Comparison of ENCODE assay signal across 12 cellular contexts in the genomic region with DNA sequence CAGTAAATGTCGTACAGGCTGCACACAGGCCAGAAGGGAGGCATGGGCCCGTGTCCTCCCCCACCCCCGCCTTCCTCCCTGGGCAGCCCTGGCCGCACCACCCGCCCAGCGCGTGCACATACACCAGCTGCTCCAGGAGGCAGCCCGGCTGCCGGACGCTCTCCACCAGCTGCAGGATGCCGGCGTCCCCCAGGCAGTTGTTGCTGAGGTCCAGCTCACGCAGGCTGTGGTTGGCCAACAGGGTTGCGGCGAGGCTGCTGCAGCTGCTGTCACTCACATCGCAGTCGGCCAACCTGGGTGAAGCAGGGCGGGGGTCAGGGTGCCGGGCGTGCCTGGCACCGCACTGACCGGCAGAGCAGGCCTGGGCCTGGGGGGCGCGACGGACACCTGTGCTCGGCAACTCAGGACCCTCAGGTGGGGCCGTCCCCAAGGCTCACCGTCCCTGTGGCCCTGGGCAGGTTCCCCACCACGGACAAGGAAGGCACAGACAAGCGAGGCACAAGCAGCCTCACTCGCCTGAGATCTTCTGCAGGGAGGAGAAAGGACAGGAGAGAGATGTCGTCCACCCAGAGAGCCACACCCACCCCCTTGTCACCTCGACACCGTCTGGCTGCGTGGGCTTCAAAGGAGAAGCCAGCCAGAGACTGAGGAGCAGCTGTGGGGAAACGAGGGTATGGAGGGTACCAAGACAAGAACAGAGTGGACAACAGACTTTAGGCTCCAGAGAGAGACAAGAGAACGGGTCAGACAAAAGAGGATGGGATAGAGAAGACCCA. TPM values are rescaled to one million over a fixed set of nuclear protein-coding genes. Genes with fewer than 3 reads are reported as not detected.
DNase-seq lines count a peak whose midpoint lies in the region; ATAC-seq, FAIRE-seq and TF ChIP-seq lines count a peak whose summit lies in the region.
"Had no signal": no experiment of that assay in that cellular context is flagged by ENCODE, and none has a peak within 500 bp of the region (broad histone marks: within the 10 kb centered on the region; RNA-seq: fewer than 3 reads in every experiment).

No MANE protein-coding gene starts in this region.

- FAIRE-seq in GM12892 (lab: Jason Lieb, UNC): no peak

- ATAC-seq in HG02981 (IDR thresholded peaks at IDR 0.05; ENCODE audit: unreplicated experiment): no peak

- no peak overlapping the region for H3K4me3 ChIP-seq in skeletal muscle cell (ENCODE audit: low read depth, low read length)
- H3K4me3 ChIP-seq: right atrium auricular region had no signal

- no peak for TF ChIP-seq POLR2A in GM12892 (IDR thresholded peaks at IDR 0.05; ENCODE audit: low read depth, low read length)

- DNase-seq in GM12892 (ENCODE audit: insufficient read length): peak; percentile 8
- DNase-seq in SHP77 treated with DMSO at 0.1 percent for 48 hours (lab: John Stamatoyannopoulos, UW): peak; percentile 48
- peak; percentile 64 to 83 for DNase-seq in hippocampal formation (lab: John Stamatoyannopoulos, UW)
- peak; percentile 26 for DNase-seq in skeletal muscle cell (ENCODE audit: low read depth)
- DNase-seq in RPMI8226: no peak
- no peak for DNase-seq in NCI-H2107 (lab: John Stamatoyannopoulos, UW)
- DNase-seq: activated CD4-positive, alpha-beta memory T cell treated with anti-CD3 and anti-CD28 coated beads, Interleukin-2, amount 10 ng/mL, durations not matched to agents 7 days and 5 days; activated gamma-delta T cell treated with Interleukin-2 at 50 U/mL for 16 hours; CD8-positive, alpha-beta memory T cell; MV-4-11 had no signal

RNA-seq across cellular contexts. Expression of gene RNH1, which starts 12.1 kb away (rescaled TPM):
- 40.2 TPM for polyA plus RNA-seq in GM12892 (2012; ENCODE audit: missing spikeins)

RNA-seq across cellular contexts. Expression of gene HRAS, which starts 40.4 kb away (rescaled TPM):
- polyA plus RNA-seq in GM12892 (2012; ENCODE audit: missing spikeins): 28.5 TPM

RNA-seq across cellular contexts. Expression of gene LRRC56, which starts 42.4 kb away (rescaled TPM):
- polyA plus RNA-seq in GM12892 (2012; ENCODE audit: missing spikeins): 0.30 TPM

RNA-seq across cellular contexts. Expression of gene PTDSS2, which starts 44.9 kb away (rescaled TPM):
- polyA plus RNA-seq in GM12892 (2012; ENCODE audit: missing spikeins): 7.3 TPM

RNA-seq across cellular contexts. Expression of gene ANO9, which starts 53.1 kb away (rescaled TPM):
- 32.2 TPM for polyA plus RNA-seq in GM12892 (2012; ENCODE audit: missing spikeins)

Comparison
In these comparisons a context has a peak if more than half of its experiments do, and no peak if none do; other contexts are left out.
1. DNase-seq: peak in GM12892 (single experiment), SHP77 treated with DMSO at 0.1 percent for 48 hours (single experiment), hippocampal formation (2 of 2) and skeletal muscle cell (single experiment); none in RPMI8226 (single experiment) and NCI-H2107 (single experiment).